8 cellular contexts compared by ENCODE assay signal in the genomic region with DNA sequence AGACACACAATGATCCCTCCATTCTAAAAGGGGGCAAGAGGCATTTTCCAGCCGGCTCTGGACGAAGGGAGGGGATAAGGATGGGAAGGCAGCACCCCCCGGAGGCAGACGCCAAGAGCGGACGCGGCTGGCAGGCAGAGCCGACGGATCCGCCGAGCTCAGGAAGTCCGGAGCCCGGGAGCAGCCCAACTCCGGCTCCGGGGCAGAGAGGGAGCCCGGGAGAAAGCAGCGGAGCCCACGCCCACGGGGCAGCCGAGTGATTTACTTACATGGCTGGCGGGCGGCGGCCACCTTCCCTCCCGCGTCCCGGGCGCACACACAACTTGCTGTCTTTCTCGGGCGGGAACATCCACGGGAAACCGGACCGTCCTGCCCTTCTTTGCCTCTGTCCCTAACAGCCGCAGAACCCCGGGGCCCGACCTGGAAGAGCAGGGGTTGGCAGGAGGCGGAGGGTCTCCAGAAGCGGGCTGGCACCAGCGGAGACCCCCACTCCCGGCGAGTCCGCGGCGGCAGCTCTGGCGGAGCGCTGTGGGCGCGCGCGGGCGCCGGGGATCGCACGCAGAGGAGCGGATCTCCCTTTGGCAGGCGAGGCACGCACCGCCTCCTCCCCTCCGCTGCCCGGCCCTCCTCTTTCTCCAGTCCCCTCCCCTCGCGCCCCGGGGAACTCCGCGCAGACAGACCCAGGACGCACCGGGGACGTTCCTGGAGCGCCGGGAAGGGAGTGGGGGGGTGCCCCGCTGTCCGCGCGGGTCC. TPM values are rescaled to one million over a fixed set of nuclear protein-coding genes. Genes with fewer than 3 reads are reported as not detected.
DNase-seq lines count a peak whose midpoint lies in the region; ATAC-seq lines count a peak whose summit lies in the region.

A gene (minus strand): TSS at position 580 of the 753 bp plus-strand sequence.

- intact Hi-C loops in activated CD4-positive, alpha-beta T cell treated with anti-CD3 and anti-CD28 coated beads for 36 hours (cut with DNase I, micrococcal nuclease) = loop anchor here (2.0 to 5.0 kb wide), 4 partner anchors 52 to 565 kb away; a partner anchor contains a TSS
- intact Hi-C loops in dendritic cell treated with granulocyte-macrophage colony-stimulating factor and Interleukin-4, amounts not matched to agents 40 ng/mL and 50 ng/mL, for 4 days (cut with micrococcal nuclease) = no loop called here

- H3K9me3 Mint-ChIP-seq in activated CD4-positive, alpha-beta T cell treated with anti-CD3 and anti-CD28 coated beads for 36 hours (ENCODE audit: low read depth) = no peaks in the 10 kb centered on the region
- no peaks in the 10 kb centered on the region for H3K9me3 Mint-ChIP-seq in dendritic cell treated with granulocyte-macrophage colony-stimulating factor and Interleukin-4, amounts not matched to agents 40 ng/mL and 50 ng/mL, for 4 days

- POLR2A ChIA-PET in activated CD4-positive, alpha-beta T cell treated with anti-CD3 and anti-CD28 coated beads for 36 hours (lab: Charles Lee) = no interaction called here

- peak within 1 kb of the TSS; percentile 72 for H3K4me3 Mint-ChIP-seq in activated CD4-positive, alpha-beta T cell treated with anti-CD3 and anti-CD28 coated beads for 36 hours
- H3K4me3 Mint-ChIP-seq in dendritic cell treated with granulocyte-macrophage colony-stimulating factor and Interleukin-4, amounts not matched to agents 40 ng/mL and 50 ng/mL, for 4 days = peak within 1 kb of the TSS; percentile 84

- no peaks in the 10 kb centered on the region for H3K36me3 Mint-ChIP-seq in activated CD4-positive, alpha-beta T cell treated with anti-CD3 and anti-CD28 coated beads for 36 hours (ENCODE audit: low read depth)
- H3K36me3 Mint-ChIP-seq in dendritic cell treated with granulocyte-macrophage colony-stimulating factor and Interleukin-4, amounts not matched to agents 40 ng/mL and 50 ng/mL, for 4 days (ENCODE audit: low read depth) = no peaks in the 10 kb centered on the region

- DNase-seq in NCI-H1436 (lab: John Stamatoyannopoulos, UW) (peak; percentile 4), NCI-H1436 treated with DMSO at 0.1 percent for 48 hours (lab: John Stamatoyannopoulos, UW) (no peak), NCI-H2196 (lab: John Stamatoyannopoulos, UW; ENCODE audit: unreplicated experiment) (peak; percentile 18), left kidney (ENCODE audit: low read depth, low spot score) (peak; percentile 92)
- DNase-seq in activated CD4-positive, alpha-beta T cell treated with anti-CD3 and anti-CD28 coated beads for 36 hours = peak; percentile 85
- DNase-seq in stimulated activated CD4-positive, alpha-beta T cell treated with anti-CD3 and anti-CD28 coated beads, Interleukin-1b, Interleukin-23, amount 100 ng/mL, for 48 hours = peak; percentile 71

- CTCF ChIA-PET in activated CD4-positive, alpha-beta T cell treated with anti-CD3 and anti-CD28 coated beads for 36 hours (lab: Charles Lee) = interaction anchor here (1.6 to 3.3 kb wide), 2 partner anchors 9 to 16 kb away, joined by 4 to 17 read pairs; no protein-coding TSS in a partner anchor

- H3K27ac Mint-ChIP-seq in activated CD4-positive, alpha-beta T cell treated with anti-CD3 and anti-CD28 coated beads for 36 hours = no peak within 1 kb of the TSS
- H3K27ac Mint-ChIP-seq in dendritic cell treated with granulocyte-macrophage colony-stimulating factor and Interleukin-4, amounts not matched to agents 40 ng/mL and 50 ng/mL, for 4 days = peak within 1 kb of the TSS; percentile 65

- H3K27me3 Mint-ChIP-seq in activated CD4-positive, alpha-beta T cell treated with anti-CD3 and anti-CD28 coated beads for 36 hours = peaks cover 37% of the 10 kb centered on the region
- peaks cover 34% of the 10 kb centered on the region for H3K27me3 Mint-ChIP-seq in dendritic cell treated with granulocyte-macrophage colony-stimulating factor and Interleukin-4, amounts not matched to agents 40 ng/mL and 50 ng/mL, for 4 days

- peaks cover 6% of the 10 kb centered on the region for H3K4me1 Mint-ChIP-seq in activated CD4-positive, alpha-beta T cell treated with anti-CD3 and anti-CD28 coated beads for 36 hours
- peaks cover 17% of the 10 kb centered on the region for H3K4me1 Mint-ChIP-seq in dendritic cell treated with granulocyte-macrophage colony-stimulating factor and Interleukin-4, amounts not matched to agents 40 ng/mL and 50 ng/mL, for 4 days (ENCODE audit: low read depth)

- peak; percentile 94 for ATAC-seq in HG02973 (IDR thresholded peaks at IDR 0.05; ENCODE audit: unreplicated experiment)
- ATAC-seq in activated CD4-positive, alpha-beta T cell treated with anti-CD3 and anti-CD28 coated beads for 36 hours = peak; percentile 99

RNA-seq across cellular contexts. Expression of the gene that starts here (rescaled TPM):
- total RNA-seq in activated CD4-positive, alpha-beta T cell treated with anti-CD3 and anti-CD28 coated beads for 36 hours = 1 to 10 TPM; 1.2 TPM
